18 cellular contexts compared by ENCODE assay signal in genomic region chr4:120753854-120754253, GRCh38.
A peak's percentile ranks its signal among the peaks of the same experiment; 100 is the strongest.
DNase-seq lines count a peak whose midpoint lies in the region; ATAC-seq and TF ChIP-seq lines count a peak whose summit lies in the region.
"Had no signal": no experiment of that assay in that cellular context is flagged by ENCODE, and none has a peak within 500 bp of the region (broad histone marks: within the 10 kb centered on the region; RNA-seq: fewer than 3 reads in every experiment).

No MANE protein-coding gene starts in this region.

- H3K79me2 ChIP-seq in GM23338 (replicated peaks; ENCODE audit: insufficient read depth) = no peaks in the 10 kb centered on the region

- peaks cover 2% of the 10 kb centered on the region for H3K27me3 Mint-ChIP-seq in GM23338 (ENCODE audit: insufficient read depth, low read depth, poor library complexity)
- H3K27me3 Mint-ChIP-seq in activated T-helper 17 cell treated with anti-CD3 and anti-CD28 coated beads, Interleukin-2, amount 50 U/mL, for 72 hours = no peaks in the 10 kb centered on the region

- DNase-seq in GM23338 (ENCODE audit: low spot score) = no peak
- peak; percentile 85 for DNase-seq in NCI-H146 (lab: John Stamatoyannopoulos, UW)
- peak; percentile 59 for DNase-seq in RPMI8226
- no peak for DNase-seq in left colon
- no peak for DNase-seq in NCI-H1105 (lab: John Stamatoyannopoulos, UW)
- DNase-seq: activated T-cell treated with anti-CD3 and anti-CD28 coated beads, Interleukin-2, amount 50 U/mL, for 48 hours; erythroblast; NCI-H2227 treated with DMSO at 0.1 percent for 48 hours; nephron progenitor cell; right lobe of liver; stimulated activated CD4-positive, alpha-beta T cell treated with anti-CD3 and anti-CD28 coated beads, Interleukin-4, amount 100 ng/mL, for 24 hours; T1000; transverse colon had no signal

- H3K4me3 ChIP-seq in GM23338 = no peak overlapping the region
- H3K4me3 ChIP-seq: BLaER1 treated with 17β-estradiol and CSF1 and Interleukin-3, amounts not matched to agents 10 nM and 100 nM; lung; right lobe of liver; transverse colon had no signal

- no peak overlapping the region for H3K4me3 Mint-ChIP-seq in GM23338
- H3K4me3 Mint-ChIP-seq in activated T-helper 17 cell treated with anti-CD3 and anti-CD28 coated beads, Interleukin-2, amount 50 U/mL, for 72 hours = no peak overlapping the region
- H3K4me3 Mint-ChIP-seq: nephron progenitor cell had no signal

- no peaks in the 10 kb centered on the region for H4K20me1 ChIP-seq in GM23338 (replicated peaks; ENCODE audit: insufficient read depth)
- H4K20me1 ChIP-seq: BLaER1 treated with 17β-estradiol and CSF1 and Interleukin-3, amounts not matched to agents 10 nM and 100 nM had no signal

- no peak overlapping the region for H3K27ac ChIP-seq in GM23338 (ENCODE audit: low read depth)
- H3K27ac ChIP-seq: BLaER1 treated with 17β-estradiol and CSF1 and Interleukin-3, amounts not matched to agents 10 nM and 100 nM; right lobe of liver; RWPE1; transverse colon had no signal

- H3K27me3 ChIP-seq in GM23338 (ENCODE audit: insufficient read depth) = no peaks in the 10 kb centered on the region
- H3K27me3 ChIP-seq: BLaER1 treated with 17β-estradiol and CSF1 and Interleukin-3, amounts not matched to agents 10 nM and 100 nM; right lobe of liver; transverse colon had no signal

- H2AFZ ChIP-seq in GM23338 = no peak overlapping the region

- H3K4me1 ChIP-seq in GM23338 (ENCODE audit: insufficient read depth) = peaks cover 5% of the 10 kb centered on the region
- H3K4me1 ChIP-seq: right lobe of liver, transverse colon had no signal

- peaks cover 6% of the 10 kb centered on the region for H3K36me3 ChIP-seq in GM23338 (ENCODE audit: insufficient read depth)
- H3K36me3 ChIP-seq: BLaER1 treated with 17β-estradiol and CSF1 and Interleukin-3, amounts not matched to agents 10 nM and 100 nM; right lobe of liver; transverse colon had no signal

- H3K9me3 Mint-ChIP-seq in GM23338 = peaks cover 20% of the 10 kb centered on the region
- H3K9me3 Mint-ChIP-seq in activated T-helper 17 cell treated with anti-CD3 and anti-CD28 coated beads, Interleukin-2, amount 50 U/mL, for 72 hours = peaks cover 8% of the 10 kb centered on the region

- no peak overlapping the region for H3K27ac Mint-ChIP-seq in GM23338
- H3K27ac Mint-ChIP-seq in activated T-helper 17 cell treated with anti-CD3 and anti-CD28 coated beads, Interleukin-2, amount 50 U/mL, for 72 hours = no peak overlapping the region
- H3K27ac Mint-ChIP-seq: nephron progenitor cell had no signal

- H3K36me3 Mint-ChIP-seq in GM23338 (ENCODE audit: low read depth) = peaks cover 32% of the 10 kb centered on the region
- no peaks in the 10 kb centered on the region for H3K36me3 Mint-ChIP-seq in activated T-helper 17 cell treated with anti-CD3 and anti-CD28 coated beads, Interleukin-2, amount 50 U/mL, for 72 hours (ENCODE audit: low read depth)

- H3K9me2 ChIP-seq in GM23338 (ENCODE audit: insufficient read depth) = no peaks in the 10 kb centered on the region

- peaks cover 6% of the 10 kb centered on the region; the same call in 2 of the 3 replicates for H3K4me1 Mint-ChIP-seq in GM23338
- no peaks in the 10 kb centered on the region for H3K4me1 Mint-ChIP-seq in activated T-helper 17 cell treated with anti-CD3 and anti-CD28 coated beads, Interleukin-2, amount 50 U/mL, for 72 hours
- H3K4me1 Mint-ChIP-seq: nephron progenitor cell had no signal

- ATAC-seq in GM23338 (peak; percentile 39; the same call in 2 of the 3 replicates), left colon (peak; percentile 92), GM19023 (IDR thresholded peaks at IDR 0.05; ENCODE audit: unreplicated experiment) (no peak)
- ATAC-seq in activated T-helper 17 cell treated with anti-CD3 and anti-CD28 coated beads, Interleukin-2, amount 50 U/mL, for 72 hours (replicated peaks) = no peak
- ATAC-seq: right lobe of liver had no signal

- H3K4me2 ChIP-seq in GM23338 = no peak overlapping the region
- H3K4me2 ChIP-seq: BLaER1 treated with 17β-estradiol and CSF1 and Interleukin-3, amounts not matched to agents 10 nM and 100 nM had no signal

- no peaks in the 10 kb centered on the region for H3F3A ChIP-seq in GM23338 (replicated peaks; ENCODE audit: low read depth)

- no peak for TF ChIP-seq CTCF in GM23338 (conservative IDR thresholded peaks at IDR 0.05; ENCODE audit: low read depth in 2 of 2)

- intact Hi-C loops in left colon (cut with DNase I, micrococcal nuclease) = no loop called here

TF ChIP-seq in GM23338, 12 proteins besides CTCF, POLR2A, EP300 and RAD21:
- no peak for TF ChIP-seq JUNB (IDR thresholded peaks at IDR 0.05; ENCODE audit: unreplicated experiment)
- TF ChIP-seq REST (IDR thresholded peaks at IDR 0.05; ENCODE audit: unreplicated experiment) = no peak
- no peak for TF ChIP-seq CREB1 (CRISPR knock-in tag; IDR thresholded peaks at IDR 0.05; ENCODE audit: low read depth)

Comparison
In these comparisons a context has a peak if more than half of its experiments do, and no peak if none do; other contexts are left out.
1. ATAC-seq: peak in GM23338 (single experiment) and left colon (single experiment); none in activated T-helper 17 cell treated with anti-CD3 and anti-CD28 coated beads, Interleukin-2, amount 50 U/mL, for 72 hours (single experiment) and GM19023 (single experiment).
2. DNase-seq: peak in NCI-H146 (single experiment) and RPMI8226 (single experiment); none in GM23338 (single experiment), left colon (0 of 2) and NCI-H1105 (single experiment).